Comparison of ENCODE assay signal across 17 cellular contexts in genomic region chr3:127103116-127103515, GRCh38.
"Had no signal": no experiment of that assay in that cellular context is flagged by ENCODE, and none has a peak within 500 bp of the region (broad histone marks: within the 10 kb centered on the region; RNA-seq: fewer than 3 reads in every experiment).

No MANE protein-coding gene starts in this region.

- ATAC-seq: gastroesophageal sphincter, heart left ventricle, mucosa of descending colon, upper lobe of right lung had no signal

- H3K4me3 Mint-ChIP-seq: activated naive CD8-positive, alpha-beta T cell treated with anti-CD3 and anti-CD28 coated beads for 36 hours; dendritic cell treated with granulocyte-macrophage colony-stimulating factor and Interleukin-4, amounts not matched to agents 40 ng/mL and 50 ng/mL, for 4 days; naive B cell had no signal

- H3K27ac ChIP-seq: esophagus muscularis mucosa, gastroesophageal sphincter, heart left ventricle, upper lobe of right lung, WERI-Rb-1 had no signal

- DNase-seq: activated CD4-positive, alpha-beta T cell treated with anti-CD3 and anti-CD28 coated beads, Interleukin-2, amount 50 U/mL, for 48 hours; activated naive CD4-positive, alpha-beta T cell; activated naive CD8-positive, alpha-beta T cell treated with anti-CD3 and anti-CD28 coated beads for 36 hours; activated T-cell treated with anti-CD3 and anti-CD28 coated beads for 4 hours; amniotic stem cell; effector memory CD4-positive, alpha-beta T cell; heart left ventricle; mesenchymal stem cell; mucosa of descending colon; naive B cell; stimulated activated CD8-positive, alpha-beta memory T cell treated with anti-CD3 and anti-CD28 coated beads, Interleukin-4, amount 100 ng/mL, for 48 hours; stimulated activated naive CD4-positive, alpha-beta T cell; upper lobe of right lung; WERI-Rb-1 had no signal

- H3K36me3 Mint-ChIP-seq: activated naive CD8-positive, alpha-beta T cell treated with anti-CD3 and anti-CD28 coated beads for 36 hours; naive B cell had no signal

- H3K9me3 ChIP-seq: esophagus muscularis mucosa, gastroesophageal sphincter, heart left ventricle, mucosa of descending colon, upper lobe of right lung had no signal

- H3K27me3 Mint-ChIP-seq: activated naive CD8-positive, alpha-beta T cell treated with anti-CD3 and anti-CD28 coated beads for 36 hours had no signal

- H3K36me3 ChIP-seq: esophagus muscularis mucosa, gastroesophageal sphincter, heart left ventricle, upper lobe of right lung, WERI-Rb-1 had no signal

- H3K4me1 ChIP-seq: esophagus muscularis mucosa, gastroesophageal sphincter, heart left ventricle, upper lobe of right lung had no signal

- H3K27ac Mint-ChIP-seq: activated naive CD8-positive, alpha-beta T cell treated with anti-CD3 and anti-CD28 coated beads for 36 hours; dendritic cell treated with granulocyte-macrophage colony-stimulating factor and Interleukin-4, amounts not matched to agents 40 ng/mL and 50 ng/mL, for 4 days had no signal

- H3K4me3 ChIP-seq: esophagus muscularis mucosa, gastroesophageal sphincter, heart left ventricle, mucosa of descending colon, upper lobe of right lung had no signal

- H3K4me1 Mint-ChIP-seq: activated naive CD8-positive, alpha-beta T cell treated with anti-CD3 and anti-CD28 coated beads for 36 hours; naive B cell had no signal

- H3K27me3 ChIP-seq: heart left ventricle, upper lobe of right lung had no signal

- H3K9me3 Mint-ChIP-seq: activated naive CD8-positive, alpha-beta T cell treated with anti-CD3 and anti-CD28 coated beads for 36 hours; dendritic cell treated with granulocyte-macrophage colony-stimulating factor and Interleukin-4, amounts not matched to agents 40 ng/mL and 50 ng/mL, for 4 days; naive B cell had no signal
